In genomic region chr4:141352775-141353544, GRCh38 we compare ENCODE assay signal across 10 cellular contexts.
DNase-seq lines count a peak whose midpoint lies in the region; ATAC-seq and TF ChIP-seq lines count a peak whose summit lies in the region.
"Had no signal": no experiment of that assay in that cellular context is flagged by ENCODE, and none has a peak within 500 bp of the region (broad histone marks: within the 10 kb centered on the region; RNA-seq: fewer than 3 reads in every experiment).

No MANE protein-coding gene starts in this region.

- no peaks in the 10 kb centered on the region for H3K27me3 ChIP-seq in osteoblast (ENCODE audit: insufficient read depth, low read length)
- no peaks in the 10 kb centered on the region for H3K27me3 ChIP-seq in CD4-positive, alpha-beta memory T cell (ENCODE audit: insufficient read depth, low read length)

- no peaks in the 10 kb centered on the region for H3K36me3 Mint-ChIP-seq in CD4-positive, alpha-beta memory T cell
- no peaks in the 10 kb centered on the region for H3K36me3 Mint-ChIP-seq in immature natural killer cell
- H3K36me3 Mint-ChIP-seq: activated naive CD8-positive, alpha-beta T cell had no signal

- no peaks in the 10 kb centered on the region for H3K9me3 ChIP-seq in osteoblast (ENCODE audit: low read depth, low read length)
- H3K9me3 ChIP-seq in CD4-positive, alpha-beta memory T cell (ENCODE audit: control insufficient read depth in 1 of 2, low read length in 2 of 2) = no peaks in the 10 kb centered on the region

- no peak for ATAC-seq in GM19328 (IDR thresholded peaks at IDR 0.05; ENCODE audit: unreplicated experiment)

- no peak for TF ChIP-seq CTCF in fibroblast of mammary gland (conservative IDR thresholded peaks at IDR 0.05; ENCODE audit: control insufficient read depth, insufficient read depth, low read depth, low read length)
- no peak for TF ChIP-seq CTCF in osteoblast (IDR thresholded peaks at IDR 0.05; ENCODE audit: extremely low read depth, low read depth, low read length)

- DNase-seq in GDM1 (lab: John Stamatoyannopoulos, UW) = peak; percentile 12
- peak; percentile 30 for DNase-seq in RKO (ENCODE audit: low spot score)
- DNase-seq in fibroblast of mammary gland (ENCODE audit: low read depth) = peak; percentile 48
- no peak for DNase-seq in osteoblast (ENCODE audit: insufficient read length, low spot score, missing footprints)
- DNase-seq in CD4-positive, alpha-beta memory T cell = no peak
- DNase-seq in immature natural killer cell = no peak
- no peak for DNase-seq in stimulated activated CD4-positive, alpha-beta T cell treated with anti-CD3 and anti-CD28 coated beads, Interleukin-15, amount 100 ng/mL, for 24 hours
- DNase-seq: RPMI8226 had no signal

- no peaks in the 10 kb centered on the region for H3K9me3 Mint-ChIP-seq in CD4-positive, alpha-beta memory T cell
- no peaks in the 10 kb centered on the region for H3K9me3 Mint-ChIP-seq in immature natural killer cell

- H3K4me3 ChIP-seq in fibroblast of mammary gland (ENCODE audit: control insufficient read depth, low read depth, low read length) = no peak overlapping the region
- H3K4me3 ChIP-seq in osteoblast (ENCODE audit: insufficient read depth, low read length) = no peak overlapping the region
- no peak overlapping the region for H3K4me3 ChIP-seq in CD4-positive, alpha-beta memory T cell (ENCODE audit: low read length in 2 of 2)

- no peak overlapping the region for H3K4me3 Mint-ChIP-seq in CD4-positive, alpha-beta memory T cell
- no peak overlapping the region for H3K4me3 Mint-ChIP-seq in immature natural killer cell
- H3K4me3 Mint-ChIP-seq: activated naive CD8-positive, alpha-beta T cell had no signal

- peaks cover 0 to 2% of the 10 kb centered on the region in 2 donors for H3K27me3 Mint-ChIP-seq in CD4-positive, alpha-beta memory T cell
- H3K27me3 Mint-ChIP-seq in immature natural killer cell (ENCODE audit: low read depth in 3 of 3) = no peaks in the 10 kb centered on the region
- H3K27me3 Mint-ChIP-seq: activated naive CD8-positive, alpha-beta T cell had no signal

- H2AFZ ChIP-seq in osteoblast (ENCODE audit: low read length) = peak overlapping the region; percentile 85

- no peaks in the 10 kb centered on the region for H4K20me1 ChIP-seq in osteoblast (ENCODE audit: insufficient read depth, low read length)

- CTCF ChIA-PET in CD4-positive, alpha-beta memory T cell (lab: Charles Lee; ENCODE audit: partially characterized antibody) = no interaction called here

- H3K4me1 ChIP-seq in osteoblast (ENCODE audit: insufficient read depth, low read length) = peaks cover 15% of the 10 kb centered on the region
- H3K4me1 ChIP-seq in CD4-positive, alpha-beta memory T cell (ENCODE audit: insufficient read depth, low read length) = no peaks in the 10 kb centered on the region

- H3K79me2 ChIP-seq in osteoblast (ENCODE audit: insufficient read depth, low read length) = no peaks in the 10 kb centered on the region

- H3K27ac ChIP-seq in osteoblast (ENCODE audit: low read depth, low read length) = peak overlapping the region; percentile 71
- no peak overlapping the region for H3K27ac ChIP-seq in CD4-positive, alpha-beta memory T cell (ENCODE audit: low read depth, low read length)

- peaks cover 0 to 9% (median 1%) of the 10 kb centered on the region in 4 donors for H3K4me1 Mint-ChIP-seq in CD4-positive, alpha-beta memory T cell
- H3K4me1 Mint-ChIP-seq in immature natural killer cell = no peaks in the 10 kb centered on the region

- peak overlapping the region; percentile 53 for H3K4me2 ChIP-seq in osteoblast (ENCODE audit: insufficient read depth, low read length)

- H3K36me3 ChIP-seq in osteoblast (ENCODE audit: insufficient read depth, low read length) = no peaks in the 10 kb centered on the region
- H3K36me3 ChIP-seq in CD4-positive, alpha-beta memory T cell (ENCODE audit: insufficient read depth, low read length) = no peaks in the 10 kb centered on the region

- intact Hi-C loops in CD4-positive, alpha-beta memory T cell (cut with micrococcal nuclease) = no loop called here

- peak overlapping the region in 1 of 7 donors; percentile 9 for H3K27ac Mint-ChIP-seq in CD4-positive, alpha-beta memory T cell
- no peak overlapping the region for H3K27ac Mint-ChIP-seq in immature natural killer cell
- H3K27ac Mint-ChIP-seq: activated naive CD8-positive, alpha-beta T cell had no signal

- POLR2A ChIA-PET in CD4-positive, alpha-beta memory T cell (lab: Charles Lee; ENCODE audit: partially characterized antibody) = no interaction called here

Comparison
In these comparisons a context has a peak if more than half of its experiments do, and no peak if none do; other contexts are left out.
1. DNase-seq: peak in GDM1 (single experiment), RKO (single experiment) and fibroblast of mammary gland (single experiment); none in osteoblast (single experiment), CD4-positive, alpha-beta memory T cell (0 of 5), immature natural killer cell (0 of 3) and stimulated activated CD4-positive, alpha-beta T cell treated with anti-CD3 and anti-CD28 coated beads, Interleukin-15, amount 100 ng/mL, for 24 hours (single experiment).